In genomic region chr7:11604505-11604904, GRCh38 we compare ENCODE assay signal across 22 cellular contexts.
"Had no signal": no experiment of that assay in that cellular context is flagged by ENCODE, and none has a peak within 500 bp of the region (broad histone marks: within the 10 kb centered on the region; RNA-seq: fewer than 3 reads in every experiment).

No MANE protein-coding gene starts in this region.

- H3K36me3 Mint-ChIP-seq: activated CD4-positive, alpha-beta memory T cell treated with anti-CD3 and anti-CD28 coated beads for 36 hours; activated naive CD8-positive, alpha-beta T cell; stimulated activated naive B cell treated with anti-CD40 and anti-IgM and Interleukin-4, amounts not matched to agents 10 μg/mL and 1 μg/mL and 100 μg/mL, for 72 hours had no signal

- H3K4me3 ChIP-seq: colonic mucosa, esophagus muscularis mucosa, lung, upper lobe of right lung had no signal

- H3K27me3 Mint-ChIP-seq: activated CD4-positive, alpha-beta memory T cell treated with anti-CD3 and anti-CD28 coated beads for 36 hours; activated CD4-positive, alpha-beta T cell treated with anti-CD3 and anti-CD28 coated beads for 36 hours; activated naive CD8-positive, alpha-beta T cell; brain; stimulated activated naive B cell treated with anti-CD40 and anti-IgM and Interleukin-4, amounts not matched to agents 10 μg/mL and 1 μg/mL and 100 μg/mL, for 72 hours had no signal

- H3K4me1 Mint-ChIP-seq: activated CD4-positive, alpha-beta T cell treated with anti-CD3 and anti-CD28 coated beads for 36 hours; stimulated activated naive B cell treated with anti-CD40 and anti-IgM and Interleukin-4, amounts not matched to agents 10 μg/mL and 1 μg/mL and 100 μg/mL, for 72 hours had no signal

- ATAC-seq: activated CD4-positive, alpha-beta T cell treated with anti-CD3 and anti-CD28 coated beads for 36 hours; left lobe of liver; stimulated activated naive B cell treated with anti-CD40 and anti-IgM and Interleukin-4, amounts not matched to agents 10 μg/mL and 1 μg/mL and 100 μg/mL, for 72 hours; upper lobe of right lung had no signal

- H3K27ac Mint-ChIP-seq: activated CD4-positive, alpha-beta memory T cell treated with anti-CD3 and anti-CD28 coated beads for 36 hours; activated CD4-positive, alpha-beta T cell treated with anti-CD3 and anti-CD28 coated beads for 36 hours; activated naive CD8-positive, alpha-beta T cell; activated T-helper 1 cell treated with anti-CD3 and anti-CD28 coated beads, Interleukin-12 subunit alpha, Interleukin-12 subunit beta, Interleukin-2, Interleukin-4 antibody, amounts not matched to agents 30 ng/mL and 10 ng/mL and 1 ng/mL, durations not matched to agents 14 hours and 24 hours and 36 hours; stimulated activated naive B cell treated with anti-CD40 and anti-IgM and Interleukin-4, amounts not matched to agents 10 μg/mL and 1 μg/mL and 100 μg/mL, for 72 hours; T-helper 2 cell treated with Interferon-gamma antibody and Interleukin-4, amounts not matched to agents 5 μg/mL and 100 μg/mL, for 36 hours had no signal

- DNase-seq: activated CD4-positive, alpha-beta memory T cell treated with anti-CD3 and anti-CD28 coated beads for 36 hours; activated CD4-positive, alpha-beta T cell treated with anti-CD3 and anti-CD28 coated beads for 36 hours; activated gamma-delta T cell treated with Interleukin-2 at 50 U/mL for 16 hours; activated T-cell treated with anti-CD3 and anti-CD28 coated beads for 4 hours; amygdala; central memory CD4-positive, alpha-beta T cell; colonic mucosa; foreskin melanocyte; glutamatergic neuron; hypothalamus; occipital lobe; posterior cingulate gyrus; retina; stimulated activated naive B cell treated with anti-CD40 and anti-IgM and Interleukin-4, amounts not matched to agents 10 μg/mL and 1 μg/mL and 100 μg/mL, for 72 hours; upper lobe of right lung had no signal

- H3K9me3 Mint-ChIP-seq: T-helper 2 cell treated with Interferon-gamma antibody and Interleukin-4, amounts not matched to agents 5 μg/mL and 100 μg/mL, for 36 hours had no signal

- H3K4me3 Mint-ChIP-seq: activated CD4-positive, alpha-beta memory T cell treated with anti-CD3 and anti-CD28 coated beads for 36 hours; activated CD4-positive, alpha-beta T cell treated with anti-CD3 and anti-CD28 coated beads for 36 hours; activated naive CD8-positive, alpha-beta T cell; activated T-helper 1 cell treated with anti-CD3 and anti-CD28 coated beads, Interleukin-12 subunit alpha, Interleukin-12 subunit beta, Interleukin-2, Interleukin-4 antibody, amounts not matched to agents 30 ng/mL and 10 ng/mL and 1 ng/mL, durations not matched to agents 14 hours and 24 hours and 36 hours; brain; stimulated activated naive B cell treated with anti-CD40 and anti-IgM and Interleukin-4, amounts not matched to agents 10 μg/mL and 1 μg/mL and 100 μg/mL, for 72 hours; T-helper 2 cell treated with Interferon-gamma antibody and Interleukin-4, amounts not matched to agents 5 μg/mL and 100 μg/mL, for 36 hours had no signal
